In the genomic region with DNA sequence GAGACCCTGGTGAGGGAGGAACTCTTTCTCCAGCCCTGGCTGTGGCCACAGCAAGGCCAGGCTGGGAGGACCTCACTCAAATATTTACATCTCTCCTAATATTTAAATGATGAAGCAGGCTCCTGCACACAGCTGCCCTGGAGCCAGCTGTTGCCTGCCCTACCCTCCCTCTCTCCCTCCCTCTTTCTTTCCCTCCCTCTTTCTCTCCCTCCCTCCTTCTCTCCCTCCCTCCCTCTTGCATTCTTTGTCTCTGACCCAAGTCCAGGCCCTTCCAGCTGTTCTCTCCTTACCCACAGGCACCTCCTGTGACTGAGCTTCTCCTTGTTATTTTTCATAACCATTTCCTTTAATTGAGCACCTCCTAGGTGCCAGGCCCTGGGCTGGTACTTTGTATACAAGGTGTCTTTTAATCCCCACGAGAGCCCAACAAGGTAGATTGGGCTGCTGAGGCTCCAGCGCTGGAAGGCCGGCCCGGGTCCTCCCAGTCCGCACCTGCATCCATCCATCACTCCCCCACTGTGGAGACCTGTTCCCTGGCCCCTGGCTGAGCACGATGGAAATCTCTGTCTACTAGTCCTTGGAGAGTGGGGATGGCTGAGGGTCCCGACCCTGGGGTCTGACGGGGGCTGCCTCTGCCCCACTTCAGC, we compare ENCODE assay signal across 9 cellular contexts.
DNase-seq lines count a peak whose midpoint lies in the region; ATAC-seq, FAIRE-seq and TF ChIP-seq lines count a peak whose summit lies in the region.
"Had no signal": no experiment of that assay in that cellular context is flagged by ENCODE, and none has a peak within 500 bp of the region (broad histone marks: within the 10 kb centered on the region; RNA-seq: fewer than 3 reads in every experiment).

No MANE protein-coding gene starts in this region.

- H3K9me3 Mint-ChIP-seq in T-helper 1 cell treated with Interleukin-12 subunit alpha and Interleukin-12 subunit beta and Interleukin-4 antibody, amounts not matched to agents 30 μg/mL and 1 μg/mL, for 36 hours = no peaks in the 10 kb centered on the region
- no peaks in the 10 kb centered on the region for H3K9me3 Mint-ChIP-seq in activated CD4-positive, alpha-beta memory T cell treated with anti-CD3 and anti-CD28 coated beads for 36 hours

- H3K36me3 Mint-ChIP-seq in T-helper 1 cell treated with Interleukin-12 subunit alpha and Interleukin-12 subunit beta and Interleukin-4 antibody, amounts not matched to agents 30 μg/mL and 1 μg/mL, for 36 hours (ENCODE audit: low read depth) = peaks cover 15% of the 10 kb centered on the region
- no peaks in the 10 kb centered on the region for H3K36me3 Mint-ChIP-seq in activated CD4-positive, alpha-beta memory T cell treated with anti-CD3 and anti-CD28 coated beads for 36 hours

- no peaks in the 10 kb centered on the region for H3K27me3 Mint-ChIP-seq in T-helper 1 cell treated with Interleukin-12 subunit alpha and Interleukin-12 subunit beta and Interleukin-4 antibody, amounts not matched to agents 30 μg/mL and 1 μg/mL, for 36 hours (ENCODE audit: low read depth)
- H3K27me3 Mint-ChIP-seq in activated CD4-positive, alpha-beta memory T cell treated with anti-CD3 and anti-CD28 coated beads for 36 hours = no peaks in the 10 kb centered on the region

- WGBS in testis, 2 donors = 54 to 56% methylated on average over 6 to 8 of the region's 8 CpGs

- peaks cover 61% of the 10 kb centered on the region for H3K4me1 Mint-ChIP-seq in T-helper 1 cell treated with Interleukin-12 subunit alpha and Interleukin-12 subunit beta and Interleukin-4 antibody, amounts not matched to agents 30 μg/mL and 1 μg/mL, for 36 hours (ENCODE audit: low read depth)
- H3K4me1 Mint-ChIP-seq in activated CD4-positive, alpha-beta memory T cell treated with anti-CD3 and anti-CD28 coated beads for 36 hours (ENCODE audit: low read depth) = peaks cover 80% of the 10 kb centered on the region

- DNase-seq in T-helper 1 cell = no peak
- no peak for DNase-seq in activated CD4-positive, alpha-beta memory T cell treated with anti-CD3 and anti-CD28 coated beads for 36 hours
- no peak for DNase-seq in kidney
- DNase-seq in testis = no peak
- DNase-seq in hippocampal formation (lab: John Stamatoyannopoulos, UW) = no peak
- DNase-seq: activated CD8-positive, alpha-beta memory T cell treated with anti-CD3 and anti-CD28 coated beads, Interleukin-2, amount 50 U/mL, for 4 hours had no signal

- TF ChIP-seq POLR2A in testis (IDR thresholded peaks at IDR 0.05) = no peak

- H3K36me3 ChIP-seq in kidney (ENCODE audit: control insufficient read depth in 1 of 2, insufficient read depth in 2 of 2, low read length in 2 of 2) (no peaks in the 10 kb centered on the region), testis (ENCODE audit: low read depth, missing control alignments) (no peaks in the 10 kb centered on the region)

- H3K9me3 ChIP-seq in kidney (ENCODE audit: control insufficient read depth in 1 of 2, low read length in 2 of 2) = no peaks in the 10 kb centered on the region
- H3K9me3 ChIP-seq in testis = no peaks in the 10 kb centered on the region

- CTCF ChIA-PET in activated CD4-positive, alpha-beta memory T cell treated with anti-CD3 and anti-CD28 coated beads for 36 hours (lab: Charles Lee) = interaction anchor here (1.0 to 2.9 kb wide), 4 partner anchors 17 to 58 kb away, joined by 3 to 16 read pairs (median 4); no protein-coding TSS in a partner anchor

- H3K27ac ChIP-seq in kidney (ENCODE audit: low read depth in 2 of 2, low read length in 2 of 2) (peak overlapping the region; percentile 76 to 81), testis (peak overlapping the region; percentile 29 to 75)

- ATAC-seq in HG02884 (IDR thresholded peaks at IDR 0.05; ENCODE audit: unreplicated experiment) (no peak), GM18868 (IDR thresholded peaks at IDR 0.05; ENCODE audit: unreplicated experiment) (no peak)

- H3K4me1 ChIP-seq in kidney (ENCODE audit: control insufficient read depth in 1 of 2, insufficient read depth in 1 of 2, low read depth in 1 of 2, low read length in 2 of 2) (peaks cover 68 to 70% of the 10 kb centered on the region in 2 donors), testis (peaks cover 98% of the 10 kb centered on the region)

- no peak for FAIRE-seq in kidney (lab: Jason Lieb, UNC)

- H3K27me3 ChIP-seq in testis = no peaks in the 10 kb centered on the region

- intact Hi-C loops in activated CD4-positive, alpha-beta memory T cell treated with anti-CD3 and anti-CD28 coated beads for 36 hours (cut with micrococcal nuclease) = no loop called here
- intact Hi-C loops in kidney (cut with DNase I) = no loop called here
- intact Hi-C loops in testis (cut with DNase I; ENCODE audit: low total_unique reads) = no loop called here

- H3K4me3 Mint-ChIP-seq in T-helper 1 cell treated with Interleukin-12 subunit alpha and Interleukin-12 subunit beta and Interleukin-4 antibody, amounts not matched to agents 30 μg/mL and 1 μg/mL, for 36 hours = peak overlapping the region; percentile 74
- H3K4me3 Mint-ChIP-seq in activated CD4-positive, alpha-beta memory T cell treated with anti-CD3 and anti-CD28 coated beads for 36 hours = no peak overlapping the region

- POLR2A ChIA-PET in activated CD4-positive, alpha-beta memory T cell treated with anti-CD3 and anti-CD28 coated beads for 36 hours (lab: Charles Lee) = interaction anchor here (1.2 to 1.3 kb wide), 3 partner anchors 9 to 77 kb away, joined by 3 to 4 read pairs (median 3); no protein-coding TSS in a partner anchor

- H3K27ac Mint-ChIP-seq in T-helper 1 cell treated with Interleukin-12 subunit alpha and Interleukin-12 subunit beta and Interleukin-4 antibody, amounts not matched to agents 30 μg/mL and 1 μg/mL, for 36 hours = peak overlapping the region; percentile 77
- H3K27ac Mint-ChIP-seq in activated CD4-positive, alpha-beta memory T cell treated with anti-CD3 and anti-CD28 coated beads for 36 hours = peak overlapping the region; percentile 67

- TF ChIP-seq CTCF in kidney (IDR thresholded peaks at IDR 0.05; ENCODE audit: borderline replicate concordance, extremely low read depth, insufficient read depth) (no peak), testis (IDR thresholded peaks at IDR 0.05) (no peak)

- H3K9ac ChIP-seq in kidney (ENCODE audit: low read length in 2 of 2) = no peak overlapping the region

- H3K4me3 ChIP-seq in kidney (ENCODE audit: low read length in 2 of 2) = no peak overlapping the region
- no peak overlapping the region for H3K4me3 ChIP-seq in testis
